23 cellular contexts compared by ENCODE assay signal in genomic region chr2:196195302-196195701, GRCh38. TPM values are rescaled to one million over a fixed set of nuclear protein-coding genes. Genes with fewer than 3 reads are reported as not detected.
DNase-seq lines count a peak whose midpoint lies in the region; ATAC-seq, FAIRE-seq and TF ChIP-seq lines count a peak whose summit lies in the region.
"Had no signal": no experiment of that assay in that cellular context is flagged by ENCODE, and none has a peak within 500 bp of the region (broad histone marks: within the 10 kb centered on the region; RNA-seq: fewer than 3 reads in every experiment).

No MANE protein-coding gene starts in this region.

- H3K27ac ChIP-seq in HepG2 (ENCODE audit: extremely low read length, insufficient read depth, low read length) = no peak overlapping the region
- H3K27ac ChIP-seq in right lobe of liver = no peak overlapping the region
- no peak overlapping the region for H3K27ac ChIP-seq in foreskin keratinocyte
- H3K27ac ChIP-seq: colonic mucosa, uterus had no signal

- no peak overlapping the region for H3K4me3 ChIP-seq in HepG2 (replicated peaks in 1 of 3; ENCODE audit: insufficient read depth in 1 of 3, low read depth in 2 of 3, low read length in 3 of 3)
- no peak overlapping the region for H3K4me3 ChIP-seq in right lobe of liver
- H3K4me3 ChIP-seq: colonic mucosa, smooth muscle cell, uterus had no signal

- H3K4me3 Mint-ChIP-seq in activated CD4-positive, alpha-beta memory T cell treated with anti-CD3 and anti-CD28 coated beads for 36 hours = peak overlapping the region; percentile 54

- TF ChIP-seq EP300 in HepG2 (IDR thresholded peaks at IDR 0.05; ENCODE audit: low read depth in 2 of 2, low read length in 2 of 2) (no peak), HepG2 (CRISPR knock-in tag; IDR thresholded peaks at IDR 0.05; ENCODE audit: borderline replicate concordance) (no peak)

- intact Hi-C loops in HepG2 (cut with micrococcal nuclease; ENCODE audit: unreplicated experiment) = no loop called here
- intact Hi-C loops in right lobe of liver (cut with DNase I) = no loop called here
- intact Hi-C loops in activated CD4-positive, alpha-beta memory T cell treated with anti-CD3 and anti-CD28 coated beads for 36 hours (cut with micrococcal nuclease) = no loop called here

- no peak for ATAC-seq in HepG2
- ATAC-seq in right lobe of liver = no peak
- no peak for ATAC-seq in foreskin keratinocyte
- ATAC-seq: left lobe of liver had no signal

- no TSS peak for BruUV-seq in HepG2 (replicated peaks; lab: Mats Ljungman, UMichigan)

- no peak for TF ChIP-seq POLR2A in HepG2 (IDR thresholded peaks at IDR 0.05; ENCODE audit: insufficient read depth in 1 of 2, low read depth in 2 of 2, low read length in 2 of 2)
- no peak for TF ChIP-seq POLR2A in right lobe of liver (IDR thresholded peaks at IDR 0.05)

- TF ChIP-seq CTCF in HepG2 (CRISPR knock-in tag; IDR thresholded peaks at IDR 0.05) = no peak
- no peak for TF ChIP-seq CTCF in right lobe of liver (IDR thresholded peaks at IDR 0.05)
- no peak for TF ChIP-seq CTCF in foreskin keratinocyte (conservative IDR thresholded peaks at IDR 0.05)

- H3K4me1 Mint-ChIP-seq in activated CD4-positive, alpha-beta memory T cell treated with anti-CD3 and anti-CD28 coated beads for 36 hours (ENCODE audit: low read depth) = peaks cover 62% of the 10 kb centered on the region

- POLR2A ChIA-PET in HepG2 (lab: Yijun Ruan, JAX) = interaction anchor here (0.6 kb wide), 1 partner anchor 127 kb away, joined by 3 read pairs; no protein-coding TSS in a partner anchor
- POLR2A ChIA-PET in activated CD4-positive, alpha-beta memory T cell treated with anti-CD3 and anti-CD28 coated beads for 36 hours (lab: Charles Lee) = interaction anchor here (1.0 to 1.3 kb wide), 2 partner anchors 13 to 83 kb away, joined by 3 to 5 read pairs; no protein-coding TSS in a partner anchor

- FAIRE-seq in HepG2 (lab: Jason Lieb, UNC) = no peak
- peak; percentile 78 for FAIRE-seq in GM19239 (lab: Jason Lieb, UNC)
- FAIRE-seq: GM18507 had no signal

- H3K36me3 ChIP-seq in HepG2 (replicated peaks in 1 of 2; ENCODE audit: control insufficient read depth in 1 of 2, insufficient read depth in 2 of 2, low read length in 2 of 2) (no peaks in the 10 kb centered on the region), right lobe of liver (no peaks in the 10 kb centered on the region)
- H3K36me3 ChIP-seq: colonic mucosa, uterus had no signal

- no peaks in the 10 kb centered on the region for H3K27me3 Mint-ChIP-seq in activated CD4-positive, alpha-beta memory T cell treated with anti-CD3 and anti-CD28 coated beads for 36 hours

- in situ Hi-C loops in HepG2 (cut with HindIII; ENCODE audit: extremely low pct_ligation_motif_present, low pct_unique_long_range_greater_than_20kb) = no loop called here

- no peak overlapping the region for H3K4me2 ChIP-seq in HepG2 (ENCODE audit: low read depth, low read length)
- H3K4me2 ChIP-seq: smooth muscle cell had no signal

- H4K20me1 ChIP-seq in HepG2 (ENCODE audit: insufficient read depth, low read length) = no peaks in the 10 kb centered on the region

- H3K9ac ChIP-seq in HepG2 (ENCODE audit: insufficient read depth, low read depth, low read length) = no peak overlapping the region

- CTCF ChIA-PET in HepG2 (lab: Yijun Ruan, JAX; ENCODE audit: low intra/inter-chr PET ratio, low total read pairs) = no interaction called here
- CTCF ChIA-PET in activated CD4-positive, alpha-beta memory T cell treated with anti-CD3 and anti-CD28 coated beads for 36 hours (lab: Charles Lee) = interaction anchor here (1.0 to 1.7 kb wide), 3 partner anchors 25 to 83 kb away, joined by 3 to 5 read pairs (median 3); no protein-coding TSS in a partner anchor

- H3K79me2 ChIP-seq in HepG2 (ENCODE audit: insufficient read depth, low read length) = no peaks in the 10 kb centered on the region

- H2AFZ ChIP-seq in HepG2 (ENCODE audit: low read length) = no peak overlapping the region

- no peak overlapping the region for H3K27ac Mint-ChIP-seq in activated CD4-positive, alpha-beta memory T cell treated with anti-CD3 and anti-CD28 coated beads for 36 hours

- H3K36me3 Mint-ChIP-seq in activated CD4-positive, alpha-beta memory T cell treated with anti-CD3 and anti-CD28 coated beads for 36 hours = no peaks in the 10 kb centered on the region

- H3K27me3 ChIP-seq in HepG2 (ENCODE audit: control insufficient read depth in 1 of 2, insufficient read depth in 2 of 2, low read length in 2 of 2) (no peaks in the 10 kb centered on the region; a peak in 1 of 5 replicates), right lobe of liver (no peaks in the 10 kb centered on the region), foreskin keratinocyte (no peaks in the 10 kb centered on the region)
- H3K27me3 ChIP-seq: colonic mucosa, uterus had no signal

- H3K9me3 Mint-ChIP-seq in activated CD4-positive, alpha-beta memory T cell treated with anti-CD3 and anti-CD28 coated beads for 36 hours = no peaks in the 10 kb centered on the region

- no peak for TF ChIP-seq RAD21 in HepG2 (CRISPR knock-in tag; IDR thresholded peaks at IDR 0.05)

- H3K9me3 ChIP-seq in HepG2 (ENCODE audit: low read length) (no peaks in the 10 kb centered on the region), right lobe of liver (no peaks in the 10 kb centered on the region)
- H3K9me3 ChIP-seq: colonic mucosa, uterus had no signal

- WGBS in HepG2 (ENCODE audit: low lambda C conversion rate) = 15% methylated on average over 5 of the region's 5 CpGs
- 56% methylated on average over 5 of the region's 5 CpGs for WGBS in right lobe of liver (ENCODE audit: insufficient coverage, low coverage, low lambda C conversion rate, missing lambda C conversion rate)

- no peaks in the 10 kb centered on the region for H3K4me1 ChIP-seq in HepG2 (ENCODE audit: insufficient read depth, low read length)
- no peaks in the 10 kb centered on the region for H3K4me1 ChIP-seq in right lobe of liver
- no peaks in the 10 kb centered on the region for H3K4me1 ChIP-seq in foreskin keratinocyte
- H3K4me1 ChIP-seq: colonic mucosa, uterus had no signal

- DNase-seq in HepG2 (ENCODE audit: low spot score) (no peak), right lobe of liver (no peak), GM19239 (ENCODE audit: insufficient read length, low spot score) (no peak), foreskin keratinocyte (no peak), iPS-NIHi11 (ENCODE audit: low spot score) (no peak), mesenteric fat pad (ENCODE audit: low spot score) (no peak)
- no peak for DNase-seq in activated CD4-positive, alpha-beta memory T cell treated with anti-CD3 and anti-CD28 coated beads for 36 hours
- DNase-seq: activated CD4-positive, alpha-beta T cell treated with anti-CD3 and anti-CD28 coated beads for 1 hour; activated effector memory CD4-positive, alpha-beta T cell treated with anti-CD3 and anti-CD28 coated beads, Interleukin-2, amount 50 U/mL, for 16 hours; amygdala; colonic mucosa; effector memory CD4-positive, alpha-beta T cell; foreskin fibroblast; GOT3; mesenchymal stem cell; NCI-H1436; NCI-H2107; NCI-H446; Right ventricle myocardium superior; uterus had no signal

TF ChIP-seq in HepG2, 621 proteins besides CTCF, POLR2A, EP300 and RAD21 (continues in another document):
- TF ChIP-seq MAFK (conservative IDR thresholded peaks at IDR 0.05 in 1 of 2, IDR thresholded peaks at IDR 0.05 in 1 of 2; ENCODE audit: low read length in 2 of 2) (peak in 1 of 2 experiments; percentile 65; a peak in 3 of 4 replicates), RFXAP (CRISPR knock-in tag; IDR thresholded peaks at IDR 0.05; ENCODE audit: borderline replicate concordance) (no peak), MAFF (IDR thresholded peaks at IDR 0.05; ENCODE audit: low read depth, low read length) (0 out of 2 replicates have a peak, but pooled peaks have one; percentile 26), HNRNPUL1 (IDR thresholded peaks at IDR 0.05; ENCODE audit: low read depth, low read length) (no peak), ZNF737 (CRISPR knock-in tag; IDR thresholded peaks at IDR 0.05; ENCODE audit: borderline replicate concordance) (no peak), HHEX (CRISPR knock-in tag; IDR thresholded peaks at IDR 0.05) (no peak), PRMT3 (CRISPR knock-in tag; IDR thresholded peaks at IDR 0.05; ENCODE audit: borderline replicate concordance, low read depth) (no peak), MAX (IDR thresholded peaks at IDR 0.05) (no peak), HES4 (CRISPR knock-in tag; IDR thresholded peaks at IDR 0.05; ENCODE audit: borderline replicate concordance) (no peak), PCBP1 (IDR thresholded peaks at IDR 0.05; ENCODE audit: borderline replicate concordance, low read depth, low read length) (no peak)

RNA-seq across cellular contexts. Expression of gene STK17B, which starts 23.9 kb away (rescaled TPM):
- total RNA-seq in HepG2 (2016; rRNA removed; fragmentation: Illumina TruSeq; extraction: Trizol) (4.5 and 7.7 TPM in 2 replicates), right lobe of liver (1 to 10 TPM; 1.7 to 8.7 (median 5.1) TPM), foreskin keratinocyte (17.4 and 22.5 TPM in 2 replicates), mesenteric fat pad (67.7 TPM)
- 0.79 and 0.81 TPM in 2 replicates for total RNA-seq in HepG2 (2016; cell fraction: cytosol; rRNA removed; fragmentation: Illumina TruSeq; extraction: Trizol; ENCODE audit: low read depth)
- total RNA-seq in HepG2 (2016; cell fraction: insoluble cytoplasmic fraction; rRNA removed; fragmentation: Illumina TruSeq; extraction: Trizol) = 5.5 and 7.2 TPM in 2 replicates
- 1.8 and 2.5 TPM in 2 replicates for total RNA-seq in HepG2 (2016; cell fraction: membrane; rRNA removed; fragmentation: Illumina TruSeq; extraction: Trizol)
- 2.8 and 6.3 TPM in 2 replicates for total RNA-seq in HepG2 (2016; cell fraction: nucleus; rRNA removed; fragmentation: Illumina TruSeq; extraction: Trizol)
- polyA plus RNA-seq in HepG2 (2011; rRNA removed) (0.81 and 1.6 TPM in 2 replicates), foreskin keratinocyte (4.8 and 5.0 TPM in 2 replicates)
- polyA plus RNA-seq in HepG2 (2011; cell fraction: cytosol; rRNA removed) = 0.40 and 0.53 TPM in 2 replicates
- 0.35 and 0.72 TPM in 2 replicates for polyA plus RNA-seq in HepG2 (2011; cell fraction: nucleus; rRNA removed)
- 0.59 and 1.3 TPM in 2 replicates for polyA plus RNA-seq in HepG2 (2012)
- 0.07 and 0.19 TPM in 2 replicates for polyA plus RNA-seq in HepG2 (2016; cell fraction: cytosol; fragmentation: Illumina TruSeq; extraction: Trizol; ENCODE audit: low read depth)
- polyA plus RNA-seq in HepG2 (2016; cell fraction: insoluble cytoplasmic fraction; fragmentation: Illumina TruSeq; extraction: Trizol; ENCODE audit: low read depth) = 3.2 and 3.6 TPM in 2 replicates
- polyA plus RNA-seq in HepG2 (2016; cell fraction: membrane; fragmentation: Illumina TruSeq; extraction: Trizol; ENCODE audit: low read depth) = 0.57 and 0.81 TPM in 2 replicates
- polyA plus RNA-seq in HepG2 (2016; cell fraction: nucleus; fragmentation: Illumina TruSeq; extraction: Trizol; ENCODE audit: insufficient read depth, low read depth) = 2.1 TPM in 2 replicates
- 0.32 and 2.3 TPM in 2 replicates for polyA minus RNA-seq in HepG2 (2011; rRNA and poly(A)+ RNA removed; ENCODE audit: low replicate concordance)
- 1.6 and 1.8 TPM in 2 replicates for polyA minus RNA-seq in HepG2 (2011; cell fraction: cytosol; rRNA and poly(A)+ RNA removed)
- 4.1 and 6.6 TPM in 2 replicates for polyA minus RNA-seq in HepG2 (2011; cell fraction: nucleus; rRNA and poly(A)+ RNA removed)
- total RNA-seq in activated CD4-positive, alpha-beta memory T cell treated with anti-CD3 and anti-CD28 coated beads for 36 hours = 100 to 1,000 TPM; 175 to 176 TPM
